ENCODE assay signal across 13 cellular contexts in the genomic region with DNA sequence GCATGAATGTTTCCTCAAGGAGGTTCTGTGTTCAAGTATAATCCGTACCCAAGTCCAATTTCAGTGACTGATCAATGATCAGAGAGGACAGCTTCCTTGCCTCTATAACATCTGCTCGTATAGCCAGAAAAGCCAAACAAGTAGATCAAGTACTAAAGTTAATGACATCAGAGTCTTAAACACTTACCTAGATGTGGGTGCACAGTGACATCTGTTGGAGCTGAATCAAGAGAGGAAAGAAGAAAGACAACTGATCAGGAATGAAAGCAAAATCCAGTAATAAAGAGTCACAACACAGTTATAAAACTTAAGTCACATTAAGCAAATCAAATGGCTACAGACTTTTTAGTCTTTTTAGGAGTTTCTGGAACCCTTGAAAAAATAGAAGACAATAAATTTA.
DNase-seq lines count a peak whose midpoint lies in the region; ATAC-seq and TF ChIP-seq lines count a peak whose summit lies in the region.
"Had no signal": no experiment of that assay in that cellular context is flagged by ENCODE, and none has a peak within 500 bp of the region (broad histone marks: within the 10 kb centered on the region; RNA-seq: fewer than 3 reads in every experiment).

No MANE protein-coding gene starts in this region.

- H3K9me3 Mint-ChIP-seq in activated CD4-positive, alpha-beta memory T cell treated with anti-CD3 and anti-CD28 coated beads for 36 hours, result no peaks in the 10 kb centered on the region

- no peaks in the 10 kb centered on the region for H3K9me3 ChIP-seq in colonic mucosa

- intact Hi-C loops in colonic mucosa (cut with DNase I), result no loop called here
- intact Hi-C loops in activated CD4-positive, alpha-beta memory T cell treated with anti-CD3 and anti-CD28 coated beads for 36 hours (cut with micrococcal nuclease), result no loop called here

- TF ChIP-seq CTCF in AG09309 (IDR thresholded peaks at IDR 0.05; ENCODE audit: control insufficient read depth, insufficient read depth, low read depth, low read length, missing control alignments) (peak; percentile 10), colonic mucosa (IDR thresholded peaks at IDR 0.05) (no peak)

- no peak overlapping the region for H3K9ac ChIP-seq in colonic mucosa (ENCODE audit: low read depth in 2 of 2, low read length in 2 of 2)

- no peaks in the 10 kb centered on the region for H3K4me1 ChIP-seq in colonic mucosa

- no peaks in the 10 kb centered on the region for H3K36me3 ChIP-seq in colonic mucosa

- no peaks in the 10 kb centered on the region for H3K27me3 ChIP-seq in colonic mucosa

- no peak overlapping the region for H3K27ac Mint-ChIP-seq in activated CD4-positive, alpha-beta memory T cell treated with anti-CD3 and anti-CD28 coated beads for 36 hours
- H3K27ac Mint-ChIP-seq: natural killer cell had no signal

- H3K4me3 ChIP-seq in AG09309 (ENCODE audit: control insufficient read depth, low read depth, low read length) (no peak overlapping the region), colonic mucosa (no peak overlapping the region)

- H3K4me3 Mint-ChIP-seq in activated CD4-positive, alpha-beta memory T cell treated with anti-CD3 and anti-CD28 coated beads for 36 hours, result no peak overlapping the region
- H3K4me3 Mint-ChIP-seq: natural killer cell had no signal

- no peaks in the 10 kb centered on the region for H3K4me1 Mint-ChIP-seq in activated CD4-positive, alpha-beta memory T cell treated with anti-CD3 and anti-CD28 coated beads for 36 hours (ENCODE audit: low read depth)
- H3K4me1 Mint-ChIP-seq: natural killer cell had no signal

- POLR2A ChIA-PET in activated CD4-positive, alpha-beta memory T cell treated with anti-CD3 and anti-CD28 coated beads for 36 hours (lab: Charles Lee), result no interaction called here

- no peaks in the 10 kb centered on the region for H3K36me3 Mint-ChIP-seq in activated CD4-positive, alpha-beta memory T cell treated with anti-CD3 and anti-CD28 coated beads for 36 hours
- H3K36me3 Mint-ChIP-seq: natural killer cell had no signal

- DNase-seq in AG09309 (ENCODE audit: low read depth) (no peak), GM04504 (ENCODE audit: low read depth) (peak; percentile 6), OCI-M1 (lab: John Stamatoyannopoulos, UW) (peak; percentile 13), epithelial cell of prostate (ENCODE audit: low read depth, low spot score) (peak; percentile 8), colonic mucosa (no peak), DMS114 treated with DMSO at 0.1 percent for 48 hours (lab: John Stamatoyannopoulos, UW; ENCODE audit: unreplicated experiment) (no peak)
- DNase-seq in activated CD4-positive, alpha-beta memory T cell treated with anti-CD3 and anti-CD28 coated beads for 36 hours, result no peak
- DNase-seq: activated CD8-positive, alpha-beta memory T cell treated with anti-CD3 and anti-CD28 coated beads, Interleukin-2, amount 50 U/mL, for 4 hours; C1 segment of cervical spinal cord; left cardiac atrium; natural killer cell; NCI-H187 had no signal

- H3K27ac ChIP-seq in epithelial cell of prostate, result no peak overlapping the region
- no peak overlapping the region for H3K27ac ChIP-seq in colonic mucosa

- CTCF ChIA-PET in activated CD4-positive, alpha-beta memory T cell treated with anti-CD3 and anti-CD28 coated beads for 36 hours (lab: Charles Lee), result no interaction called here

- H3K27me3 Mint-ChIP-seq in activated CD4-positive, alpha-beta memory T cell treated with anti-CD3 and anti-CD28 coated beads for 36 hours, result peaks cover 2% of the 10 kb centered on the region

- no peak for ATAC-seq in HG03139 (IDR thresholded peaks at IDR 0.05; ENCODE audit: unreplicated experiment)
- ATAC-seq: left cardiac atrium, natural killer cell had no signal

Comparison
In these comparisons a context has a peak if more than half of its experiments do, and no peak if none do; other contexts are left out.
1. DNase-seq: peak in GM04504 (single experiment), OCI-M1 (single experiment) and epithelial cell of prostate (single experiment); none in AG09309 (single experiment), colonic mucosa (single experiment), DMS114 treated with DMSO at 0.1 percent for 48 hours (single experiment) and activated CD4-positive, alpha-beta memory T cell treated with anti-CD3 and anti-CD28 coated beads for 36 hours (single experiment).